Comparison of ENCODE assay signal across 13 cellular contexts in the genomic region with DNA sequence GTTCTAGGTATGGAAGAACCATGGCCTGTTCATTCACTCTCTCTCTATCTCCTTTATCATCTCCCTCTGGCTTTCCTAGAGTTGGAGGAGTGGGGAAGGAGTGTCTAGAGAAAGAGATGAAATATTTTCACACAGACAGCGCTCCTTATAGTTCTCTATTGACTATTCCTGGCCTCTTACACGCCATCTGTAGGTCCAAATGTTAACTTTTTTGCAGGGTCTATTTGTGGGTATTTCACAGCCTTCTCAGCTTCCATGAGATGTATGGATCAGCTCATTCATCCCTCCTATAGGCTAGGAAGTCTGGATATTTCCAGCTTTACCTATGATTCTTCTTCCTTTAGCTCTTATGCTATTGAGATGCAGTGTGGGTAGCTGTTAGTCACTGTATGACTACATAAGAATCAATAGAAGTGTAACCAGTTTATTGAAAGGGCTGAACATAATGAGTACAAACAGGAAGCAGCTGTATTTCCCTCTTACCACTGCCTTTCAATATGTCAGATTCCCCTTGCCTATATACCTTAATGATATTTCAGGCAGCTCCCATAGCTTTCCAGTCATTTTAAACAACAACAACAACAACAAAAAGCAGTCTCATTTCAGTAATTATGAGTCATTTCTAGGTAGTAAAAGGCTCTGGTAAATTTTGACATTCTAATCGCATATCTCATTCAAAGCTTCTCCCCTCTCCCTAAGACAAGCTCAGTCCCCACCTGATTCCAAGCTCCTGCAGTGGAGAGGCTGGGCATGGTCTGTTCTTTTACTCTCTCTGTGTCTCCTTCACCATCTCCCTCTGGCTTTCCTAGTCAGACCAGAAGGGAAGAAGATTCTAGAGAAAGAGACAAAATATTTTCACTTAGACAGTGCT.
A peak's percentile ranks its signal among the peaks of the same experiment; 100 is the strongest.
DNase-seq lines count a peak whose midpoint lies in the region; ATAC-seq and TF ChIP-seq lines count a peak whose summit lies in the region.
"Had no signal": no experiment of that assay in that cellular context is flagged by ENCODE, and none has a peak within 500 bp of the region (broad histone marks: within the 10 kb centered on the region; RNA-seq: fewer than 3 reads in every experiment).

No MANE protein-coding gene starts in this region.

- peak; percentile 53 for ATAC-seq in GM18858 (IDR thresholded peaks at IDR 0.05; ENCODE audit: unreplicated experiment)
- peak; percentile 48 for ATAC-seq in HG03342 (IDR thresholded peaks at IDR 0.05; ENCODE audit: unreplicated experiment)

- CTCF ChIA-PET in SK-N-SH (lab: Yijun Ruan, JAX) = interaction anchor here (0.8 to 1.7 kb wide), 3 partner anchors 13 to 1702 kb away, joined by 3 to 4 read pairs (median 4); no protein-coding TSS in a partner anchor

- no peak for TF ChIP-seq EP300 in SK-N-SH (IDR thresholded peaks at IDR 0.05; ENCODE audit: borderline replicate concordance in 1 of 2, low read depth in 1 of 2, low read length in 1 of 2)

- H3K9me2 ChIP-seq in SK-N-SH = no peaks in the 10 kb centered on the region

- H3K79me2 ChIP-seq in SK-N-SH (ENCODE audit: insufficient read depth) = no peaks in the 10 kb centered on the region

- H3K4me3 ChIP-seq in SK-N-SH (ENCODE audit: low read depth in 2 of 2, low read length in 1 of 2) (no peak overlapping the region), HAP-1 (no peak overlapping the region)
- H3K4me3 ChIP-seq: cardiac muscle cell, ovary, thoracic aorta had no signal

- no peak overlapping the region for H3K9ac ChIP-seq in SK-N-SH

- H3K4me1 ChIP-seq in SK-N-SH (ENCODE audit: control insufficient read depth in 1 of 2, insufficient read depth in 2 of 2, low read depth in 1 of 2, low read length in 1 of 2) (peaks cover 0 to 10% of the 10 kb centered on the region in 2 experiments; a peak in 1 of 4 replicates), HAP-1 (peaks cover 11% of the 10 kb centered on the region)

- WGBS in SK-N-SH (ENCODE audit: low lambda C conversion rate) = 62% methylated on average over 3 of the region's 3 CpGs

- in situ Hi-C loops in HAP-1 (cut with MboI; ENCODE audit: low sequenced_read_pairs) = no loop called here

- H4K20me1 ChIP-seq in SK-N-SH (ENCODE audit: insufficient read depth) = no peaks in the 10 kb centered on the region

- no peaks in the 10 kb centered on the region for H3K9me3 ChIP-seq in SK-N-SH
- no peaks in the 10 kb centered on the region for H3K9me3 ChIP-seq in HAP-1
- H3K9me3 ChIP-seq: ovary, thoracic aorta had no signal

- TF ChIP-seq CTCF in SK-N-SH (IDR thresholded peaks at IDR 0.05) = no peak

- H3F3A ChIP-seq in SK-N-SH (replicated peaks; ENCODE audit: insufficient read depth) = no peaks in the 10 kb centered on the region

- POLR2A ChIA-PET in SK-N-SH (lab: Yijun Ruan, JAX) = no interaction called here

- DNase-seq in DMS153 (lab: John Stamatoyannopoulos, UW) (peak; percentile 75), SK-N-SH (peak; percentile 16), glomerular visceral epithelial cell (ENCODE audit: extremely low spot score) (no peak), midbrain (lab: John Stamatoyannopoulos, UW) (no peak), HAP-1 (ENCODE audit: low spot score in 2 of 2) (no peak), D341Med (ENCODE audit: low spot score) (no peak)
- DNase-seq: HFFc6; ovary; stimulated activated CD4-positive, alpha-beta T cell treated with anti-CD3 and anti-CD28 coated beads, Interleukin-2, amount 100 ng/mL, for 48 hours had no signal

- H3K27ac ChIP-seq in SK-N-SH (ENCODE audit: low read depth in 2 of 2, low read length in 1 of 2) = no peak overlapping the region
- H3K27ac ChIP-seq: cardiac muscle cell, ovary, thoracic aorta had no signal

- H3K4me2 ChIP-seq in SK-N-SH = no peak overlapping the region

- H2AFZ ChIP-seq in SK-N-SH (ENCODE audit: low read depth) = no peak overlapping the region

- H3K27me3 ChIP-seq in SK-N-SH (ENCODE audit: insufficient read depth) (no peaks in the 10 kb centered on the region; the same call in 1 of the 2 replicates), HAP-1 (ENCODE audit: low read depth) (no peaks in the 10 kb centered on the region)
- H3K27me3 ChIP-seq: ovary had no signal

- no peaks in the 10 kb centered on the region for H3K36me3 ChIP-seq in SK-N-SH (replicated peaks in 1 of 2; ENCODE audit: control insufficient read depth in 1 of 2, insufficient read depth in 2 of 2, low read length in 1 of 2)
- H3K36me3 ChIP-seq in HAP-1 (replicated peaks) = no peaks in the 10 kb centered on the region
- H3K36me3 ChIP-seq: cardiac muscle cell, ovary, thoracic aorta had no signal

- TF ChIP-seq RAD21 in SK-N-SH (IDR thresholded peaks at IDR 0.05; ENCODE audit: low read length) = peak; percentile 34

TF ChIP-seq in SK-N-SH, 30 proteins besides CTCF, POLR2A, EP300 and RAD21:
- no peak for TF ChIP-seq FOXM1 (IDR thresholded peaks at IDR 0.05; ENCODE audit: low read depth)
- TF ChIP-seq SMC3 (IDR thresholded peaks at IDR 0.05; ENCODE audit: low read depth, low read length) = peak; percentile 14; the same call in 1 of the 2 replicates
- TF ChIP-seq, protein P1, sequence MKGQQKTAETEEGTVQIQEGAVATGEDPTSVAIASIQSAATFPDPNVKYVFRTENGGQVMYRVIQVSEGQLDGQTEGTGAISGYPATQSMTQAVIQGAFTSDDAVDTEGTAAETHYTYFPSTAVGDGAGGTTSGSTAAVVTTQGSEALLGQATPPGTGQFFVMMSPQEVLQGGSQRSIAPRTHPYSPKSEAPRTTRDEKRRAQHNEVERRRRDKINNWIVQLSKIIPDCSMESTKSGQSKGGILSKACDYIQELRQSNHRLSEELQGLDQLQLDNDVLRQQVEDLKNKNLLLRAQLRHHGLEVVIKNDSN (IDR thresholded peaks at IDR 0.05; ENCODE audit: borderline replicate concordance, low read depth) = no peak
- TF ChIP-seq GABPA (IDR thresholded peaks at IDR 0.05; ENCODE audit: low read depth) = no peak
TF ChIP-seq in SK-N-SH: peak in this region for 1.

Comparison
In these comparisons a context has a peak if more than half of its experiments do, and no peak if none do; other contexts are left out.
1. DNase-seq: peak in DMS153 (single experiment) and SK-N-SH (single experiment); none in glomerular visceral epithelial cell (single experiment), midbrain (single experiment), HAP-1 (0 of 2) and D341Med (single experiment).